Comparison of ENCODE assay signal across 5 cellular contexts in the genomic region with DNA sequence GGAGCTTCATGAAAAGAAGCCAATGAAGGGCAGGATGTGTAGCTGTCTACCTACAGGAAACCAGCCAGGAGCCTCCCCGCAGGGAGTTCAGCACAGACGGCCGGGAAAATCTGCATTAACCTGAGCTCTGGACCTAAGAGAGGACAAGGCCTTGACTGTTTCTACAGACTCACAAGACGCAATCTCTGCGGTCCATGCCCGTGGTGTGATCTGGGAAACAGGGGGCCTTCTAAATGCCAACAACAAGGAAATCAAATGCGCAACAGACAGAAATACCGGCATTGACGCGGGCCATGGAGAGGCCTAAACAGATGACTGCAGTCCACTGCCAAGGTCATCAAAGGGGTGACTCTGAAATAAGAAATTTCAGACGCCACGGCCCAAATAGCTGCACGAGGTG. TPM values are rescaled to one million over a fixed set of nuclear protein-coding genes. Genes with fewer than 3 reads are reported as not detected.
"Had no signal": no experiment of that assay in that cellular context is flagged by ENCODE, and none has a peak within 500 bp of the region (broad histone marks: within the 10 kb centered on the region; RNA-seq: fewer than 3 reads in every experiment).

No MANE protein-coding gene starts in this region.

RNA-seq across cellular contexts. Expression of a gene that starts 16.7 kb away (rescaled TPM):
- total RNA-seq: H4, H7, HepG2, HFFc6, HT1080 had no signal
- polyA plus RNA-seq: HepG2 had no signal
